1 cellular context compared by ENCODE assay signal in the genomic region with DNA sequence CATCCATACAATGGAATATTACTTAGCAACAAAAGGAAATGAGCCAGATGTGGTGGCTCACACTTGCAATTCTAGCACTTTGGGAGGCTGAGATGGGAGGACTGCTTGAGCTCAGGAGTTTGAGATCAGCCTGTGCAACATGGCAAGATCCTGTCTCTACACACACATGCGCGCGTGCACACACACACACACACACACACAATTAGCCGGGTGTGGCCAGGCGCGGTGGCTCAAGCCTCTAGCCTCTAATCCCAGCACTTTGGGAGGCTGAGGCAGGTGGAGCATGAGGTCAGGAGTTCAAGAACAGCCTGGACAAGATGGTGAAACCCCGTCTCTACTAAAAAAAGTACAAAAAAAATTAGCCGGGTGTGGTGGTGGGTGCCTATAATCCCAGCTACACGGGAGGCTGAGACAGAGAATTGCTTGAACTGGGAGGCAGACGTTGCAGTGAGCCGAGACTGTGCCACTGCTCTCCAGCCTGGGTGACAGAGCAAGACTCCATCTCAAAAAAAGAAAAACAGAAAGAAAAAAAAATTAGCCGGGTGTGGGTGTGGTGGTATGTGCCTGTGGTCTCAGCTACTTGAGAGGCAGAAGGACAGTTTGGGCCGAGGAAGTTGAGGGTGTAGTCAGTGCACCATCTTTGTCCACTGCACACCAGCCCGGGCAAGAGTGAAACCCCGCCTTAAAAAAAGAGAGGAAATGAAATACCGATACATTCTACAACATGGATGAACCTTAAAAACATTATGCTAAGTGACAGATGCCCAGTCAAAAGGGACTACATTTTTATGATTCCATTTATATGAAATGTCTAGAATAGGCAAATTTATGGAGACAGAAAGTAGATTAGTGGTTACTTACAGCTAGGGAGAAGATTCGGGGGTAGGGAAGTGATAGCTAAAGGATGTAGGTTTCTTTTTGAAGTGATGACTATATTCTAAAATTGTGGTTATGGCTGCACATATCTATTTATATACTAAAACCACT.
TF ChIP-seq lines count a peak whose summit lies in the region.

No MANE protein-coding gene starts in this region.

TF ChIP-seq in GM12878, 131 proteins besides CTCF, POLR2A, EP300 and RAD21 (continued from another document and continues in another):
- TF ChIP-seq, protein P1, sequence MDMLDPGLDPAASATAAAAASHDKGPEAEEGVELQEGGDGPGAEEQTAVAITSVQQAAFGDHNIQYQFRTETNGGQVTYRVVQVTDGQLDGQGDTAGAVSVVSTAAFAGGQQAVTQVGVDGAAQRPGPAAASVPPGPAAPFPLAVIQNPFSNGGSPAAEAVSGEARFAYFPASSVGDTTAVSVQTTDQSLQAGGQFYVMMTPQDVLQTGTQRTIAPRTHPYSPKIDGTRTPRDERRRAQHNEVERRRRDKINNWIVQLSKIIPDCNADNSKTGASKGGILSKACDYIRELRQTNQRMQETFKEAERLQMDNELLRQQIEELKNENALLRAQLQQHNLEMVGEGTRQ (IDR thresholded peaks at IDR 0.05; ENCODE audit: borderline replicate concordance, low read depth, low read length), result no peak
- TF ChIP-seq BHLHE40 (IDR thresholded peaks at IDR 0.05; ENCODE audit: borderline replicate concordance in 1 of 2, low read depth in 2 of 2, low read length in 1 of 2), result no peak
- TF ChIP-seq SIN3A (IDR thresholded peaks at IDR 0.05; ENCODE audit: low read depth, low read length), result no peak
- TF ChIP-seq PAX8 (IDR thresholded peaks at IDR 0.05), result no peak
- TF ChIP-seq GABPA (IDR thresholded peaks at IDR 0.05; ENCODE audit: low read depth), result 0 out of 2 replicates have a peak, but pooled peaks have one; percentile 1
- TF ChIP-seq RUNX3 (IDR thresholded peaks at IDR 0.05; ENCODE audit: low read length), result peak; percentile 86
- no peak for TF ChIP-seq LARP7 (IDR thresholded peaks at IDR 0.05)
- TF ChIP-seq TBL1XR1 (IDR thresholded peaks at IDR 0.05; ENCODE audit: low read depth, low read length), result no peak
- no peak for TF ChIP-seq CBX3 (IDR thresholded peaks at IDR 0.05; ENCODE audit: borderline replicate concordance, low read depth)
- TF ChIP-seq TCF12 (IDR thresholded peaks at IDR 0.05; ENCODE audit: low read depth, low read length), result no peak
- TF ChIP-seq IKZF1 (conservative IDR thresholded peaks at IDR 0.05), result no peak; the same call in 1 of the 2 replicates
- TF ChIP-seq NFXL1 (IDR thresholded peaks at IDR 0.05; ENCODE audit: borderline replicate concordance), result no peak
- no peak for TF ChIP-seq BMI1 (IDR thresholded peaks at IDR 0.05; ENCODE audit: borderline replicate concordance)
- no peak for TF ChIP-seq MEF2B (IDR thresholded peaks at IDR 0.05; ENCODE audit: partially characterized antibody, poor library complexity, severe bottlenecking)
- no peak for TF ChIP-seq DPF2 (IDR thresholded peaks at IDR 0.05)
- TF ChIP-seq, protein P2, sequence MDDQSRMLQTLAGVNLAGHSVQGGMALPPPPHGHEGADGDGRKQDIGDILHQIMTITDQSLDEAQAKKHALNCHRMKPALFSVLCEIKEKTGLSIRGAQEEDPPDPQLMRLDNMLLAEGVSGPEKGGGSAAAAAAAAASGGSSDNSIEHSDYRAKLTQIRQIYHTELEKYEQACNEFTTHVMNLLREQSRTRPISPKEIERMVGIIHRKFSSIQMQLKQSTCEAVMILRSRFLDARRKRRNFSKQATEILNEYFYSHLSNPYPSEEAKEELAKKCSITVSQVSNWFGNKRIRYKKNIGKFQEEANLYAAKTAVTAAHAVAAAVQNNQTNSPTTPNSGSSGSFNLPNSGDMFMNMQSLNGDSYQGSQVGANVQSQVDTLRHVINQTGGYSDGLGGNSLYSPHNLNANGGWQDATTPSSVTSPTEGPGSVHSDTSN (IDR thresholded peaks at IDR 0.05; ENCODE audit: insufficient replicate concordance, low read depth, low read length), result no peak
- TF ChIP-seq SIX5 (IDR thresholded peaks at IDR 0.05; ENCODE audit: low read depth, low read length, severe bottlenecking), result no peak
- TF ChIP-seq, protein P3, sequence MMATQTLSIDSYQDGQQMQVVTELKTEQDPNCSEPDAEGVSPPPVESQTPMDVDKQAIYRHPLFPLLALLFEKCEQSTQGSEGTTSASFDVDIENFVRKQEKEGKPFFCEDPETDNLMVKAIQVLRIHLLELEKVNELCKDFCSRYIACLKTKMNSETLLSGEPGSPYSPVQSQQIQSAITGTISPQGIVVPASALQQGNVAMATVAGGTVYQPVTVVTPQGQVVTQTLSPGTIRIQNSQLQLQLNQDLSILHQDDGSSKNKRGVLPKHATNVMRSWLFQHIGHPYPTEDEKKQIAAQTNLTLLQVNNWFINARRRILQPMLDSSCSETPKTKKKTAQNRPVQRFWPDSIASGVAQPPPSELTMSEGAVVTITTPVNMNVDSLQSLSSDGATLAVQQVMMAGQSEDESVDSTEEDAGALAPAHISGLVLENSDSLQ (IDR thresholded peaks at IDR 0.05), result peak; percentile 52; the same call in 1 of the 2 replicates
- no peak for TF ChIP-seq PML (IDR thresholded peaks at IDR 0.05; ENCODE audit: low read length)
- peak; percentile 86 for TF ChIP-seq FOXM1 (IDR thresholded peaks at IDR 0.05; ENCODE audit: low read depth, low read length)
- TF ChIP-seq TARDBP (IDR thresholded peaks at IDR 0.05; ENCODE audit: borderline replicate concordance), result no peak
- TF ChIP-seq ESRRA (IDR thresholded peaks at IDR 0.05; ENCODE audit: low read length), result no peak
- no peak for TF ChIP-seq NR2F1 (conservative IDR thresholded peaks at IDR 0.05)
- no peak for TF ChIP-seq HDGF (IDR thresholded peaks at IDR 0.05)
- TF ChIP-seq CBX5 (IDR thresholded peaks at IDR 0.05; ENCODE audit: low read depth), result no peak
- TF ChIP-seq, protein P4, sequence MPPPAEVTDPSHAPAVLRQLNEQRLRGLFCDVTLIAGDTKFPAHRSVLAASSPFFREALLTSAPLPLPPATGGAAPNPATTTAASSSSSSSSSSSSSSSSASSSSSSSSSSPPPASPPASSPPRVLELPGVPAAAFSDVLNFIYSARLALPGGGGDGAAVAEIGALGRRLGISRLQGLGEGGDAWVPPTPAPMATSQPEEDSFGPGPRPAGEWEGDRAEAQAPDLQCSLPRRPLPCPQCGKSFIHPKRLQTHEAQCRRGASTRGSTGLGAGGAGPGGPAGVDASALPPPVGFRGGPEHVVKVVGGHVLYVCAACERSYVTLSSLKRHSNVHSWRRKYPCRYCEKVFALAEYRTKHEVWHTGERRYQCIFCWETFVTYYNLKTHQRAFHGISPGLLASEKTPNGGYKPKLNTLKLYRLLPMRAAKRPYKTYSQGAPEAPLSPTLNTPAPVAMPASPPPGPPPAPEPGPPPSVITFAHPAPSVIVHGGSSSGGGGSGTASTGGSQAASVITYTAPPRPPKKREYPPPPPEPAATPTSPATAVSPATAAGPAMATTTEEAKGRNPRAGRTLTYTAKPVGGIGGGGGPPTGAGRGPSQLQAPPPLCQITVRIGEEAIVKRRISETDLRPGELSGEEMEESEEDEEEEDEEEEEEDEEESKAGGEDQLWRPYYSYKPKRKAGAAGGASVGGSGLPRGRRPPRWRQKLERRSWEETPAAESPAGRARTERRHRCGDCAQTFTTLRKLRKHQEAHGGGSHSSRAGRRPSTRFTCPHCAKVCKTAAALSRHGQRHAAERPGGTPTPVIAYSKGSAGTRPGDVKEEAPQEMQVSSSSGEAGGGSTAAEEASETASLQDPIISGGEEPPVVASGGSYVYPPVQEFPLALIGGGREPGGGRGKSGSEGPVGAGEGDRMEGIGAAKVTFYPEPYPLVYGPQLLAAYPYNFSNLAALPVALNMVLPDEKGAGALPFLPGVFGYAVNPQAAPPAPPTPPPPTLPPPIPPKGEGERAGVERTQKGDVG (CRISPR knock-in tag; IDR thresholded peaks at IDR 0.05), result no peak
- TF ChIP-seq BCL11A (IDR thresholded peaks at IDR 0.05; ENCODE audit: low read depth, low read length), result no peak
- TF ChIP-seq KAT2A (conservative IDR thresholded peaks at IDR 0.05; ENCODE audit: control insufficient read depth, low read depth, low read length), result no peak
- TF ChIP-seq CEBPB (IDR thresholded peaks at IDR 0.05; ENCODE audit: borderline replicate concordance in 1 of 2, low read depth in 2 of 2, low read length in 2 of 2), result 0 out of 4 replicates have a peak, but pooled peaks of 1 of the 2 experiments have one; percentile 22
- TF ChIP-seq, protein P5, sequence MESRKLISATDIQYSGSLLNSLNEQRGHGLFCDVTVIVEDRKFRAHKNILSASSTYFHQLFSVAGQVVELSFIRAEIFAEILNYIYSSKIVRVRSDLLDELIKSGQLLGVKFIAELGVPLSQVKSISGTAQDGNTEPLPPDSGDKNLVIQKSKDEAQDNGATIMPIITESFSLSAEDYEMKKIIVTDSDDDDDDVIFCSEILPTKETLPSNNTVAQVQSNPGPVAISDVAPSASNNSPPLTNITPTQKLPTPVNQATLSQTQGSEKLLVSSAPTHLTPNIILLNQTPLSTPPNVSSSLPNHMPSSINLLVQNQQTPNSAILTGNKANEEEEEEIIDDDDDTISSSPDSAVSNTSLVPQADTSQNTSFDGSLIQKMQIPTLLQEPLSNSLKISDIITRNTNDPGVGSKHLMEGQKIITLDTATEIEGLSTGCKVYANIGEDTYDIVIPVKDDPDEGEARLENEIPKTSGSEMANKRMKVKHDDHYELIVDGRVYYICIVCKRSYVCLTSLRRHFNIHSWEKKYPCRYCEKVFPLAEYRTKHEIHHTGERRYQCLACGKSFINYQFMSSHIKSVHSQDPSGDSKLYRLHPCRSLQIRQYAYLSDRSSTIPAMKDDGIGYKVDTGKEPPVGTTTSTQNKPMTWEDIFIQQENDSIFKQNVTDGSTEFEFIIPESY (IDR thresholded peaks at IDR 0.05), result no peak
- TF ChIP-seq SREBF2 (IDR thresholded peaks at IDR 0.05; ENCODE audit: low read length), result no peak
- no peak for TF ChIP-seq EZH2 (IDR thresholded peaks at IDR 0.05; ENCODE audit: borderline replicate concordance, control insufficient read depth, low read depth, low read length)
- TF ChIP-seq RCOR1 (conservative IDR thresholded peaks at IDR 0.05; ENCODE audit: low read depth, low read length), result no peak
- TF ChIP-seq CHD2 (IDR thresholded peaks at IDR 0.05; ENCODE audit: borderline replicate concordance, low read depth, low read length), result no peak
- peak; percentile 65 for TF ChIP-seq JUNB (IDR thresholded peaks at IDR 0.05)
- TF ChIP-seq, protein P6, sequence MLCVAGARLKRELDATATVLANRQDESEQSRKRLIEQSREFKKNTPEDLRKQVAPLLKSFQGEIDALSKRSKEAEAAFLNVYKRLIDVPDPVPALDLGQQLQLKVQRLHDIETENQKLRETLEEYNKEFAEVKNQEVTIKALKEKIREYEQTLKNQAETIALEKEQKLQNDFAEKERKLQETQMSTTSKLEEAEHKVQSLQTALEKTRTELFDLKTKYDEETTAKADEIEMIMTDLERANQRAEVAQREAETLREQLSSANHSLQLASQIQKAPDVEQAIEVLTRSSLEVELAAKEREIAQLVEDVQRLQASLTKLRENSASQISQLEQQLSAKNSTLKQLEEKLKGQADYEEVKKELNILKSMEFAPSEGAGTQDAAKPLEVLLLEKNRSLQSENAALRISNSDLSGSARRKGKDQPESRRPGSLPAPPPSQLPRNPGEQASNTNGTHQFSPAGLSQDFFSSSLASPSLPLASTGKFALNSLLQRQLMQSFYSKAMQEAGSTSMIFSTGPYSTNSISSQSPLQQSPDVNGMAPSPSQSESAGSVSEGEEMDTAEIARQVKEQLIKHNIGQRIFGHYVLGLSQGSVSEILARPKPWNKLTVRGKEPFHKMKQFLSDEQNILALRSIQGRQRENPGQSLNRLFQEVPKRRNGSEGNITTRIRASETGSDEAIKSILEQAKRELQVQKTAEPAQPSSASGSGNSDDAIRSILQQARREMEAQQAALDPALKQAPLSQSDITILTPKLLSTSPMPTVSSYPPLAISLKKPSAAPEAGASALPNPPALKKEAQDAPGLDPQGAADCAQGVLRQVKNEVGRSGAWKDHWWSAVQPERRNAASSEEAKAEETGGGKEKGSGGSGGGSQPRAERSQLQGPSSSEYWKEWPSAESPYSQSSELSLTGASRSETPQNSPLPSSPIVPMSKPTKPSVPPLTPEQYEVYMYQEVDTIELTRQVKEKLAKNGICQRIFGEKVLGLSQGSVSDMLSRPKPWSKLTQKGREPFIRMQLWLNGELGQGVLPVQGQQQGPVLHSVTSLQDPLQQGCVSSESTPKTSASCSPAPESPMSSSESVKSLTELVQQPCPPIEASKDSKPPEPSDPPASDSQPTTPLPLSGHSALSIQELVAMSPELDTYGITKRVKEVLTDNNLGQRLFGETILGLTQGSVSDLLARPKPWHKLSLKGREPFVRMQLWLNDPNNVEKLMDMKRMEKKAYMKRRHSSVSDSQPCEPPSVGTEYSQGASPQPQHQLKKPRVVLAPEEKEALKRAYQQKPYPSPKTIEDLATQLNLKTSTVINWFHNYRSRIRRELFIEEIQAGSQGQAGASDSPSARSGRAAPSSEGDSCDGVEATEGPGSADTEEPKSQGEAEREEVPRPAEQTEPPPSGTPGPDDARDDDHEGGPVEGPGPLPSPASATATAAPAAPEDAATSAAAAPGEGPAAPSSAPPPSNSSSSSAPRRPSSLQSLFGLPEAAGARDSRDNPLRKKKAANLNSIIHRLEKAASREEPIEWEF (IDR thresholded peaks at IDR 0.05; ENCODE audit: insufficient replicate concordance, low read depth, low read length), result no peak
- no peak for TF ChIP-seq RBBP5 (conservative IDR thresholded peaks at IDR 0.05)
- TF ChIP-seq, protein P7, sequence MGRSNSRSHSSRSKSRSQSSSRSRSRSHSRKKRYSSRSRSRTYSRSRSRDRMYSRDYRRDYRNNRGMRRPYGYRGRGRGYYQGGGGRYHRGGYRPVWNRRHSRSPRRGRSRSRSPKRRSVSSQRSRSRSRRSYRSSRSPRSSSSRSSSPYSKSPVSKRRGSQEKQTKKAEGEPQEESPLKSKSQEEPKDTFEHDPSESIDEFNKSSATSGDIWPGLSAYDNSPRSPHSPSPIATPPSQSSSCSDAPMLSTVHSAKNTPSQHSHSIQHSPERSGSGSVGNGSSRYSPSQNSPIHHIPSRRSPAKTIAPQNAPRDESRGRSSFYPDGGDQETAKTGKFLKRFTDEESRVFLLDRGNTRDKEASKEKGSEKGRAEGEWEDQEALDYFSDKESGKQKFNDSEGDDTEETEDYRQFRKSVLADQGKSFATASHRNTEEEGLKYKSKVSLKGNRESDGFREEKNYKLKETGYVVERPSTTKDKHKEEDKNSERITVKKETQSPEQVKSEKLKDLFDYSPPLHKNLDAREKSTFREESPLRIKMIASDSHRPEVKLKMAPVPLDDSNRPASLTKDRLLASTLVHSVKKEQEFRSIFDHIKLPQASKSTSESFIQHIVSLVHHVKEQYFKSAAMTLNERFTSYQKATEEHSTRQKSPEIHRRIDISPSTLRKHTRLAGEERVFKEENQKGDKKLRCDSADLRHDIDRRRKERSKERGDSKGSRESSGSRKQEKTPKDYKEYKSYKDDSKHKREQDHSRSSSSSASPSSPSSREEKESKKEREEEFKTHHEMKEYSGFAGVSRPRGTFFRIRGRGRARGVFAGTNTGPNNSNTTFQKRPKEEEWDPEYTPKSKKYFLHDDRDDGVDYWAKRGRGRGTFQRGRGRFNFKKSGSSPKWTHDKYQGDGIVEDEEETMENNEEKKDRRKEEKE (IDR thresholded peaks at IDR 0.05), result no peak
- TF ChIP-seq IKZF2 (IDR thresholded peaks at IDR 0.05), result peak; percentile 56 to 66; a peak in 1 of 4 replicates
- no peak for TF ChIP-seq MXI1 (IDR thresholded peaks at IDR 0.05; ENCODE audit: low read depth, low read length)
- no peak for TF ChIP-seq CHD1 (IDR thresholded peaks at IDR 0.05; ENCODE audit: low read depth, low read length)
- TF ChIP-seq JUND (IDR thresholded peaks at IDR 0.05; ENCODE audit: low read depth, low read length), result no peak
